ENCODE assay signal across 11 cellular contexts in genomic region chr11:44595964-44596381, GRCh38. TPM values are rescaled to one million over a fixed set of nuclear protein-coding genes. Genes with fewer than 3 reads are reported as not detected.
DNase-seq lines count a peak whose midpoint lies in the region; ATAC-seq, FAIRE-seq and TF ChIP-seq lines count a peak whose summit lies in the region.
"Had no signal": no experiment of that assay in that cellular context is flagged by ENCODE, and none has a peak within 500 bp of the region (broad histone marks: within the 10 kb centered on the region; RNA-seq: fewer than 3 reads in every experiment).

No MANE protein-coding gene starts in this region.

- H4K20me1 ChIP-seq in GM12878 (ENCODE audit: control insufficient read depth, insufficient read depth) = no peaks in the 10 kb centered on the region

- peaks cover 9% of the 10 kb centered on the region for H3K79me2 ChIP-seq in GM12878 (ENCODE audit: control insufficient read depth, insufficient read depth, low read length)

- no peak for TF ChIP-seq CTCF in GM12878 (IDR thresholded peaks at IDR 0.05 in 2 of 3, conservative IDR thresholded peaks at IDR 0.05 in 1 of 3; ENCODE audit: control insufficient read depth in 2 of 3, extremely low read depth in 1 of 3, insufficient read depth in 1 of 3, low read depth in 3 of 3, low read length in 3 of 3)
- no peak for TF ChIP-seq CTCF in thoracic aorta (IDR thresholded peaks at IDR 0.05)

- FAIRE-seq in GM12878 (lab: Jason Lieb, UNC) = no peak

- no peak for TF ChIP-seq EP300 in GM12878 (IDR thresholded peaks at IDR 0.05; ENCODE audit: borderline replicate concordance in 1 of 2, control insufficient read depth in 1 of 2, low read depth in 2 of 2, low read length in 2 of 2)

- H3K36me3 ChIP-seq in GM12878 (ENCODE audit: control insufficient read depth in 2 of 2, insufficient read depth in 2 of 2, low read length in 1 of 2) = peaks cover 10 to 26% of the 10 kb centered on the region in 2 experiments; a peak in 3 of 4 replicates
- H3K36me3 ChIP-seq in thoracic aorta = no peaks in the 10 kb centered on the region
- H3K36me3 ChIP-seq: adrenal gland, SJSA1 had no signal

- RAD21 ChIA-PET in GM12878 (lab: Charles Lee; ENCODE audit: unreplicated experiment) = interaction anchor here (0.9 to 13.7 kb wide), 9 partner anchors 11 to 38 kb away, joined by 3 to 196 read pairs (median 22); partner anchors contain the start of gene CD82

- no peaks in the 10 kb centered on the region for H3K27me3 ChIP-seq in GM12878 (replicated peaks in 1 of 2; ENCODE audit: control insufficient read depth in 2 of 2, insufficient read depth in 2 of 2, low read length in 1 of 2)
- H3K27me3 ChIP-seq in thoracic aorta (replicated peaks; ENCODE audit: insufficient read depth) = no peaks in the 10 kb centered on the region
- H3K27me3 ChIP-seq: adrenal gland, SJSA1 had no signal

- in situ Hi-C loops in GM12878 (cut with MboI) = loop anchor here (25.0 kb wide), 1 partner anchor 1234 kb away; the partner anchor contains the start of gene TTC17

- H3K36me3 Mint-ChIP-seq in activated CD4-positive, alpha-beta T cell treated with anti-CD3 and anti-CD28 coated beads for 36 hours (ENCODE audit: low read depth) = peaks cover 49% of the 10 kb centered on the region
- H3K36me3 Mint-ChIP-seq in memory B cell = peaks cover 25% of the 10 kb centered on the region

- H3K4me2 ChIP-seq in GM12878 (ENCODE audit: control insufficient read depth, insufficient read depth) = peak overlapping the region; percentile 81

- TF ChIP-seq RAD21 in GM12878 (IDR thresholded peaks at IDR 0.05; ENCODE audit: insufficient read depth, low read depth, low read length) = no peak

- H3K4me1 Mint-ChIP-seq in activated CD4-positive, alpha-beta T cell treated with anti-CD3 and anti-CD28 coated beads for 36 hours = peaks cover 84% of the 10 kb centered on the region
- peaks cover 79% of the 10 kb centered on the region for H3K4me1 Mint-ChIP-seq in memory B cell

- ATAC-seq in activated CD4-positive, alpha-beta T cell treated with anti-CD3 and anti-CD28 coated beads for 36 hours = no peak
- ATAC-seq in GM12878 (no peak), memory B cell (ENCODE audit: low read depth) (no peak), thoracic aorta (ENCODE audit: insufficient number of reproducible peaks, low FRiP score, low read depth) (no peak), GM18505 (IDR thresholded peaks at IDR 0.05; ENCODE audit: unreplicated experiment) (no peak), HG03565 (IDR thresholded peaks at IDR 0.05; ENCODE audit: unreplicated experiment) (no peak)

- H3K4me3 Mint-ChIP-seq in activated CD4-positive, alpha-beta T cell treated with anti-CD3 and anti-CD28 coated beads for 36 hours = peak overlapping the region; percentile 49
- peak overlapping the region; percentile 61 for H3K4me3 Mint-ChIP-seq in memory B cell

- H2AFZ ChIP-seq in GM12878 (ENCODE audit: control insufficient read depth, low read depth, low read length) = peak overlapping the region; percentile 51; the same call in 1 of the 2 replicates

- H3K9me3 ChIP-seq in GM12878 (replicated peaks; ENCODE audit: control insufficient read depth, insufficient read depth, low read length) = no peaks in the 10 kb centered on the region
- H3K9me3 ChIP-seq in thoracic aorta = no peaks in the 10 kb centered on the region
- H3K9me3 ChIP-seq: adrenal gland had no signal

- TF ChIP-seq POLR2A in GM12878 (IDR thresholded peaks at IDR 0.05; ENCODE audit: low read depth, low read length) = no peak
- TF ChIP-seq POLR2A in GM18505 (IDR thresholded peaks at IDR 0.05; ENCODE audit: borderline replicate concordance, extremely low read depth, insufficient read depth, insufficient read length) = no peak

- no peaks in the 10 kb centered on the region for H3K27me3 Mint-ChIP-seq in activated CD4-positive, alpha-beta T cell treated with anti-CD3 and anti-CD28 coated beads for 36 hours
- H3K27me3 Mint-ChIP-seq in memory B cell = no peaks in the 10 kb centered on the region

- H3K9ac ChIP-seq in GM12878 (ENCODE audit: control insufficient read depth, insufficient read depth, low read length) = peak overlapping the region; percentile 72

- H3K4me3 ChIP-seq in GM12878 (peak overlapping the region; percentile 47; the same call in 1 of the 2 replicates), thoracic aorta (peak overlapping the region; percentile 13)
- H3K4me3 ChIP-seq: adrenal gland, SJSA1 had no signal

- H3K27ac ChIP-seq in GM12878 (ENCODE audit: control insufficient read depth, insufficient read depth) (peak overlapping the region; percentile 91), thoracic aorta (peak overlapping the region; percentile 65 to 74)
- H3K27ac ChIP-seq: adrenal gland, SJSA1 had no signal

- 18% methylated on average over 10 of the region's 10 CpGs for WGBS in GM12878 (ENCODE audit: insufficient coverage, insufficient replicate concordance, low lambda C conversion rate, missing lambda C conversion rate)

- SMC1A ChIA-PET in GM12878 (lab: Charles Lee; ENCODE audit: uncharacterized antibody, unreplicated experiment) = interaction anchor here (1.1 to 11.3 kb wide), 11 partner anchors 11 to 36 kb away, joined by 3 to 160 read pairs (median 9); no protein-coding TSS in a partner anchor

- H3K9me3 Mint-ChIP-seq in activated CD4-positive, alpha-beta T cell treated with anti-CD3 and anti-CD28 coated beads for 36 hours (ENCODE audit: low read depth) = no peaks in the 10 kb centered on the region
- no peaks in the 10 kb centered on the region for H3K9me3 Mint-ChIP-seq in memory B cell

- peaks cover 63% of the 10 kb centered on the region for H3K4me1 ChIP-seq in GM12878 (ENCODE audit: control insufficient read depth, insufficient read depth, low read length)
- peaks cover 40 to 76% of the 10 kb centered on the region in 2 donors for H3K4me1 ChIP-seq in thoracic aorta (ENCODE audit: control insufficient read depth in 1 of 2, low read depth in 2 of 2)
- H3K4me1 ChIP-seq: adrenal gland had no signal

- CTCF ChIA-PET in activated CD4-positive, alpha-beta T cell treated with anti-CD3 and anti-CD28 coated beads for 36 hours (lab: Charles Lee) = interaction anchor here (0.6 to 1.3 kb wide), 5 partner anchors 21 to 31 kb away, joined by 3 to 7 read pairs (median 4); partner anchors contain the start of gene CD82
- CTCF ChIA-PET in GM12878 (lab: Yijun Ruan, JAX) = interaction anchor here (0.8 to 9.3 kb wide), 13 partner anchors 11 to 39 kb away, joined by 3 to 88 read pairs (median 6); partner anchors contain the start of gene CD82

- H3K27ac Mint-ChIP-seq in activated CD4-positive, alpha-beta T cell treated with anti-CD3 and anti-CD28 coated beads for 36 hours = peak overlapping the region; percentile 79
- H3K27ac Mint-ChIP-seq in memory B cell = peak overlapping the region; percentile 98

- POLR2A ChIA-PET in activated CD4-positive, alpha-beta T cell treated with anti-CD3 and anti-CD28 coated beads for 36 hours (lab: Charles Lee) = interaction anchor here (1.1 to 1.3 kb wide), 2 partner anchors 14 to 31 kb away, joined by 3 read pairs; partner anchors contain the start of gene CD82
- POLR2A ChIA-PET in GM12878 (lab: Charles Lee) = interaction anchor here (0.6 to 21.2 kb wide), 4 partner anchors 16 to 480 kb away, joined by 3 to 434 read pairs (median 70); partner anchors contain the start of gene CD82

- intact Hi-C loops in activated CD4-positive, alpha-beta T cell treated with anti-CD3 and anti-CD28 coated beads for 36 hours (cut with DNase I, micrococcal nuclease) = loop anchor here in 1 of 2 experiments (2.0 kb wide), 1 partner anchor 31 kb away; the partner anchor contains the start of gene CD82
- intact Hi-C loops in GM12878 (cut with micrococcal nuclease; ENCODE audit: unreplicated experiment) = loop anchor here (2.0 kb wide), 1 partner anchor 27 kb away; no protein-coding TSS in a partner anchor

- DNase-seq in activated CD4-positive, alpha-beta T cell treated with anti-CD3 and anti-CD28 coated beads for 36 hours = no peak
- DNase-seq in activated CD4-positive, alpha-beta T cell treated with anti-CD3 and anti-CD28 coated beads for 4 hours = no peak
- DNase-seq in GM12878 (ENCODE audit: low read depth, low spot score) (no peak), memory B cell (ENCODE audit: low spot score in 2 of 2) (no peak), thoracic aorta (ENCODE audit: low spot score) (no peak), COLO668 (lab: John Stamatoyannopoulos, UW; ENCODE audit: unreplicated experiment) (no peak)
- DNase-seq: ACHN had no signal

- no TSS peak for BruUV-seq in GM12878 (replicated peaks; lab: Mats Ljungman, UMichigan)

RNA-seq across cellular contexts. Expression of gene CD82, which starts 30.5 kb away (rescaled TPM):
- total RNA-seq in activated CD4-positive, alpha-beta T cell treated with anti-CD3 and anti-CD28 coated beads for 36 hours = 100 to 1,000 TPM; 239 to 272 TPM
- total RNA-seq in GM12878 (2013; cell fraction: nucleolus; rRNA removed) = 202 and 214 TPM in 2 replicates
- total RNA-seq in GM12878 (2014; rRNA removed) (60.0 and 69.4 TPM in 2 replicates), GM12878 (2014; rRNA removed; fragmentation: Illumina TruSeq; extraction: Trizol) (65.0 and 66.4 TPM in 2 replicates), GM12878 (2021) (166 and 178 TPM in 2 replicates), thoracic aorta (10 to 100 TPM; 15.4 to 23.4 TPM)
- 57.7 TPM for polyA plus RNA-seq in GM12878 (2011; ENCODE audit: low read depth)
- polyA plus RNA-seq in GM12878 (2011; rRNA removed) (94.5 and 176 TPM in 2 replicates), GM12878 (2014; fragmentation: Illumina TruSeq; extraction: Trizol) (17.8 and 51.8 TPM in 2 replicates), GM12878 (2014; fragmentation: Nextera tagmentation; extraction: Ambion mirVana) (1 to 10 TPM; 5.2 to 8.2 TPM), GM12878 (2014; rRNA removed) (97.7 and 100 TPM in 2 replicates), GM12878 (2016; fragmentation: Nextera tagmentation; extraction: Ambion mirVana) (100 to 1,000 TPM; 159 to 180 TPM)
- 223 and 282 TPM in 2 replicates for polyA plus RNA-seq in GM12878 (2011; cell fraction: cytosol; rRNA removed)
- polyA plus RNA-seq in GM12878 (2011; cell fraction: nucleus; rRNA removed) = 60.1 and 67.9 TPM in 2 replicates
- polyA plus RNA-seq in GM12878 (2012) = 108 and 130 TPM in 2 replicates
- polyA minus RNA-seq in GM12878 (2011; rRNA and poly(A)+ RNA removed) = 136 and 174 TPM in 2 replicates
- 59.5 and 63.5 TPM in 2 replicates for polyA minus RNA-seq in GM12878 (2011; cell fraction: cytosol; rRNA and poly(A)+ RNA removed)
- polyA minus RNA-seq in GM12878 (2011; cell fraction: nucleus; rRNA and poly(A)+ RNA removed) = 29.3 and 45.1 TPM in 2 replicates
